8 cellular contexts compared by ENCODE assay signal in genomic region chr17:79192503-79193500, GRCh38.
DNase-seq lines count a peak whose midpoint lies in the region; ATAC-seq, FAIRE-seq and TF ChIP-seq lines count a peak whose summit lies in the region.
"Had no signal": no experiment of that assay in that cellular context is flagged by ENCODE, and none has a peak within 500 bp of the region (broad histone marks: within the 10 kb centered on the region; RNA-seq: fewer than 3 reads in every experiment).

No MANE protein-coding gene starts in this region.

- CTCF ChIA-PET in H1 (lab: Charles Lee; ENCODE audit: partially characterized antibody) = interaction anchor here (0.6 to 9.4 kb wide), 9 partner anchors 11 to 200 kb away, joined by 3 to 272 read pairs (median 5); no protein-coding TSS in a partner anchor

- H3K4me1 Mint-ChIP-seq in progenitor cell of endocrine pancreas (ENCODE audit: low read depth) = no peaks in the 10 kb centered on the region

- peaks cover 0 to 4% (median 1%) of the 10 kb centered on the region in 4 experiments; a peak in 3 of 7 replicates for H3K27me3 ChIP-seq in H1 (replicated peaks in 1 of 4; ENCODE audit: control insufficient read depth in 3 of 4, extremely low read depth in 1 of 4, insufficient read depth in 3 of 4, low read length in 3 of 4)

- POLR2A ChIA-PET in H1 (lab: Charles Lee; ENCODE audit: partially characterized antibody) = interaction anchor here (0.8 kb wide), 2 partner anchors 8 to 104 kb away, joined by 3 read pairs; no protein-coding TSS in a partner anchor

- TF ChIP-seq POLR2A in H1 (IDR thresholded peaks at IDR 0.05; ENCODE audit: control extremely low read depth in 1 of 2, low read depth in 2 of 2, low read length in 2 of 2) = peak in 1 of 2 experiments; percentile 43; a peak in 2 of 3 replicates

- no peak overlapping the region for H2BK15ac ChIP-seq in H1 (ENCODE audit: low read length)

- TF ChIP-seq RAD21 in H1 (IDR thresholded peaks at IDR 0.05 in 1 of 2, conservative IDR thresholded peaks at IDR 0.05 in 1 of 2; ENCODE audit: low read depth in 2 of 2, low read length in 2 of 2) = peak; percentile 1 to 32

- H3K27me3 Mint-ChIP-seq in progenitor cell of endocrine pancreas = peaks cover 71% of the 10 kb centered on the region

- no peak overlapping the region for H2AK5ac ChIP-seq in H1 (ENCODE audit: low read depth, low read length)

- TF ChIP-seq CTCF in H1 (IDR thresholded peaks at IDR 0.05; ENCODE audit: control extremely low read depth in 1 of 3, insufficient read depth in 1 of 3, low read depth in 1 of 3, low read length in 3 of 3) (no peak), progenitor cell of endocrine pancreas (IDR thresholded peaks at IDR 0.05; ENCODE audit: unreplicated experiment) (no peak)

- H3K79me2 ChIP-seq in H1 (ENCODE audit: control insufficient read depth in 1 of 2, insufficient read depth in 2 of 2, low read length in 2 of 2) = no peaks in the 10 kb centered on the region

- WGBS in H1 (ENCODE audit: extremely low coverage in 1 of 2, insufficient coverage in 1 of 2, insufficient read length in 1 of 2, insufficient replicate concordance in 2 of 2, low coverage in 1 of 2, low lambda C conversion rate in 2 of 2, missing lambda C conversion rate in 1 of 2), 2 experiments = 12% methylated on average over 23 of the region's 23 CpGs; no CpG with 5 or more reads in 1 of the 2 experiments

- no peak for ATAC-seq in GM21717 (IDR thresholded peaks at IDR 0.05; ENCODE audit: unreplicated experiment)
- ATAC-seq in GM19328 (IDR thresholded peaks at IDR 0.05; ENCODE audit: unreplicated experiment) = no peak

- H3K23ac ChIP-seq in H1 (ENCODE audit: insufficient read length) = no peak overlapping the region

- peak overlapping the region; percentile 9 for H4K5ac ChIP-seq in H1 (ENCODE audit: insufficient read length, low read depth, low read length)

- no peak overlapping the region; the same call in 1 of the 2 replicates for H2BK20ac ChIP-seq in H1 (ENCODE audit: low read length)

- H3K9me3 Mint-ChIP-seq in progenitor cell of endocrine pancreas (ENCODE audit: low read depth) = no peaks in the 10 kb centered on the region
- H3K9me3 Mint-ChIP-seq: stimulated activated naive B cell treated with anti-CD40 and anti-IgM and Interleukin-4, amounts not matched to agents 10 μg/mL and 1 μg/mL and 100 μg/mL, for 72 hours had no signal

- no peak overlapping the region for H3K4me3 Mint-ChIP-seq in progenitor cell of endocrine pancreas (ENCODE audit: low read depth)
- H3K4me3 Mint-ChIP-seq: stimulated activated naive B cell treated with anti-CD40 and anti-IgM and Interleukin-4, amounts not matched to agents 10 μg/mL and 1 μg/mL and 100 μg/mL, for 72 hours had no signal

- no peaks in the 10 kb centered on the region for H3K36me3 ChIP-seq in H1 (ENCODE audit: control insufficient read depth in 2 of 4, insufficient read depth in 4 of 4, low read length in 3 of 4)

- H3K4me1 ChIP-seq in H1 (replicated peaks in 1 of 4; ENCODE audit: control insufficient read depth in 3 of 4, insufficient read depth in 4 of 4, low read length in 3 of 4) = peaks cover 10 to 36% (median 27%) of the 10 kb centered on the region in 4 experiments

- H3K27ac Mint-ChIP-seq in progenitor cell of endocrine pancreas = no peak overlapping the region
- H3K27ac Mint-ChIP-seq: stimulated activated naive B cell treated with anti-CD40 and anti-IgM and Interleukin-4, amounts not matched to agents 10 μg/mL and 1 μg/mL and 100 μg/mL, for 72 hours had no signal

- no peak overlapping the region for H3K14ac ChIP-seq in H1 (ENCODE audit: insufficient read length)

- no peak overlapping the region for H2AFZ ChIP-seq in H1 (ENCODE audit: low read length)

- H3K18ac ChIP-seq in H1 (ENCODE audit: extremely low read depth, low read length) = peak overlapping the region; percentile 89

- peak overlapping the region; percentile 82; the same call in 1 of the 2 replicates for H2BK5ac ChIP-seq in H1 (ENCODE audit: low read depth, low read length)

- peaks cover 1% of the 10 kb centered on the region for H3K23me2 ChIP-seq in H1 (ENCODE audit: low read depth, low read length)

- H3K56ac ChIP-seq in H1 (replicated peaks; ENCODE audit: insufficient read length, low read depth, low read length) = peak overlapping the region; percentile 43

- H3K4me3 ChIP-seq in H1 (ENCODE audit: extremely low read depth in 1 of 4, insufficient read depth in 2 of 4, low read depth in 3 of 4, low read length in 4 of 4) = peak overlapping the region in 2 of 4 experiments; percentile 20 to 45; a peak in 4 of 8 replicates

- peak overlapping the region; percentile 72 for H3K27ac ChIP-seq in H1 (ENCODE audit: low read depth, low read length)

- H3K9me3 ChIP-seq in H1 (ENCODE audit: insufficient read depth in 2 of 2, low read depth in 1 of 2, low read length in 1 of 2) = no peaks in the 10 kb centered on the region

- peak overlapping the region; percentile 84 for H4K91ac ChIP-seq in H1 (replicated peaks; ENCODE audit: insufficient read length, low read length)

- TF ChIP-seq EP300 in H1 (IDR thresholded peaks at IDR 0.05; ENCODE audit: borderline replicate concordance in 1 of 2, low read depth in 2 of 2, low read length in 2 of 2) = no peak; a peak in 1 of 3 replicates

- no peak overlapping the region for H2BK120ac ChIP-seq in H1 (replicated peaks; ENCODE audit: low read depth, low read length)

- peak overlapping the region in 2 of 4 experiments; percentile 3 to 16; a peak in 4 of 7 replicates for H3K9ac ChIP-seq in H1 (replicated peaks in 1 of 4; ENCODE audit: extremely low read depth in 1 of 4, low read depth in 3 of 4, low read length in 3 of 4)

- peak; percentile 52 for FAIRE-seq in H1 (lab: Jason Lieb, UNC)

- H4K8ac ChIP-seq in H1 (ENCODE audit: extremely low read depth, insufficient read depth, low read length) = no peak overlapping the region

- no peaks in the 10 kb centered on the region for H3K36me3 Mint-ChIP-seq in progenitor cell of endocrine pancreas (ENCODE audit: insufficient read depth)
- H3K36me3 Mint-ChIP-seq: stimulated activated naive B cell treated with anti-CD40 and anti-IgM and Interleukin-4, amounts not matched to agents 10 μg/mL and 1 μg/mL and 100 μg/mL, for 72 hours had no signal

- no peaks in the 10 kb centered on the region for H4K20me1 ChIP-seq in H1 (replicated peaks in 1 of 2; ENCODE audit: control insufficient read depth in 1 of 2, insufficient read depth in 2 of 2, low read length in 2 of 2)

- 0 out of 2 replicates have a peak overlapping the region, but pooled peaks have one; percentile 94 for H2BK12ac ChIP-seq in H1 (ENCODE audit: low read depth, low read length)

- peak overlapping the region; percentile 2 for H3K4ac ChIP-seq in H1 (replicated peaks; ENCODE audit: insufficient read length, low read depth, low read length)

- DNase-seq in HK-2 (ENCODE audit: unreplicated experiment) (peak; percentile 26), RKO (ENCODE audit: low spot score) (peak; percentile 37), H1 (ENCODE audit: low read depth in 1 of 2, low spot score in 2 of 2) (peak; percentile 57 to 91), progenitor cell of endocrine pancreas (ENCODE audit: low spot score, unreplicated experiment) (peak; percentile 77), NCI-H146 (lab: John Stamatoyannopoulos, UW) (no peak)
- DNase-seq: stimulated activated naive B cell treated with anti-CD40 and anti-IgM and Interleukin-4, amounts not matched to agents 10 μg/mL and 1 μg/mL and 100 μg/mL, for 72 hours had no signal

- peak overlapping the region; percentile 37 to 62 for H3K4me2 ChIP-seq in H1 (ENCODE audit: insufficient read depth in 1 of 2, low read depth in 2 of 2, low read length in 2 of 2)

- H3K79me1 ChIP-seq in H1 (ENCODE audit: low read depth, low read length) = no peaks in the 10 kb centered on the region

TF ChIP-seq in H1, 55 proteins besides CTCF, POLR2A, EP300 and RAD21 (continues in another document):
- TF ChIP-seq, protein P1, sequence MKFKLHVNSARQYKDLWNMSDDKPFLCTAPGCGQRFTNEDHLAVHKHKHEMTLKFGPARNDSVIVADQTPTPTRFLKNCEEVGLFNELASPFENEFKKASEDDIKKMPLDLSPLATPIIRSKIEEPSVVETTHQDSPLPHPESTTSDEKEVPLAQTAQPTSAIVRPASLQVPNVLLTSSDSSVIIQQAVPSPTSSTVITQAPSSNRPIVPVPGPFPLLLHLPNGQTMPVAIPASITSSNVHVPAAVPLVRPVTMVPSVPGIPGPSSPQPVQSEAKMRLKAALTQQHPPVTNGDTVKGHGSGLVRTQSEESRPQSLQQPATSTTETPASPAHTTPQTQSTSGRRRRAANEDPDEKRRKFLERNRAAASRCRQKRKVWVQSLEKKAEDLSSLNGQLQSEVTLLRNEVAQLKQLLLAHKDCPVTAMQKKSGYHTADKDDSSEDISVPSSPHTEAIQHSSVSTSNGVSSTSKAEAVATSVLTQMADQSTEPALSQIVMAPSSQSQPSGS (IDR thresholded peaks at IDR 0.05; ENCODE audit: low read length) = no peak
- no peak for TF ChIP-seq KDM5A (IDR thresholded peaks at IDR 0.05; ENCODE audit: low read length)
- peak; percentile 35; the same call in 1 of the 2 replicates for TF ChIP-seq GABPA (IDR thresholded peaks at IDR 0.05; ENCODE audit: borderline replicate concordance, insufficient read depth, low read length)
- peak; percentile 49 to 91; a peak in 3 of 4 replicates for TF ChIP-seq HDAC2 (IDR thresholded peaks at IDR 0.05; ENCODE audit: borderline replicate concordance in 1 of 2, low read depth in 2 of 2, low read length in 2 of 2)
- TF ChIP-seq CHD2 (IDR thresholded peaks at IDR 0.05; ENCODE audit: low read length) = no peak
- TF ChIP-seq, protein P2, sequence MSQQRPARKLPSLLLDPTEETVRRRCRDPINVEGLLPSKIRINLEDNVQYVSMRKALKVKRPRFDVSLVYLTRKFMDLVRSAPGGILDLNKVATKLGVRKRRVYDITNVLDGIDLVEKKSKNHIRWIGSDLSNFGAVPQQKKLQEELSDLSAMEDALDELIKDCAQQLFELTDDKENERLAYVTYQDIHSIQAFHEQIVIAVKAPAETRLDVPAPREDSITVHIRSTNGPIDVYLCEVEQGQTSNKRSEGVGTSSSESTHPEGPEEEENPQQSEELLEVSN (IDR thresholded peaks at IDR 0.05) = no peak
- TF ChIP-seq BCL11A (IDR thresholded peaks at IDR 0.05; ENCODE audit: low read depth in 2 of 2, low read length in 2 of 2) = no peak
- peak; percentile 60 for TF ChIP-seq CTBP2 (IDR thresholded peaks at IDR 0.05; ENCODE audit: borderline replicate concordance, insufficient read depth, insufficient read length, low read length)
- TF ChIP-seq BRCA1 (IDR thresholded peaks at IDR 0.05; ENCODE audit: low read depth, low read length) = no peak
- TF ChIP-seq TEAD4 (IDR thresholded peaks at IDR 0.05; ENCODE audit: low read depth, low read length) = peak; percentile 33; the same call in 1 of the 2 replicates
- TF ChIP-seq SIN3A (conservative IDR thresholded peaks at IDR 0.05 in 1 of 2, IDR thresholded peaks at IDR 0.05 in 1 of 2; ENCODE audit: low read depth in 1 of 2, low read length in 2 of 2) = peak; percentile 84 to 90; a peak in 3 of 4 replicates
- TF ChIP-seq CHD1 (IDR thresholded peaks at IDR 0.05; ENCODE audit: low read depth, low read length) = no peak
- no peak for TF ChIP-seq SP2 (IDR thresholded peaks at IDR 0.05; ENCODE audit: low read length)
- TF ChIP-seq TAF1 (IDR thresholded peaks at IDR 0.05; ENCODE audit: low read depth, low read length) = peak; percentile 63
- no peak for TF ChIP-seq HDAC6 (IDR thresholded peaks at IDR 0.05; ENCODE audit: low read depth, low read length)
